In the genomic region with DNA sequence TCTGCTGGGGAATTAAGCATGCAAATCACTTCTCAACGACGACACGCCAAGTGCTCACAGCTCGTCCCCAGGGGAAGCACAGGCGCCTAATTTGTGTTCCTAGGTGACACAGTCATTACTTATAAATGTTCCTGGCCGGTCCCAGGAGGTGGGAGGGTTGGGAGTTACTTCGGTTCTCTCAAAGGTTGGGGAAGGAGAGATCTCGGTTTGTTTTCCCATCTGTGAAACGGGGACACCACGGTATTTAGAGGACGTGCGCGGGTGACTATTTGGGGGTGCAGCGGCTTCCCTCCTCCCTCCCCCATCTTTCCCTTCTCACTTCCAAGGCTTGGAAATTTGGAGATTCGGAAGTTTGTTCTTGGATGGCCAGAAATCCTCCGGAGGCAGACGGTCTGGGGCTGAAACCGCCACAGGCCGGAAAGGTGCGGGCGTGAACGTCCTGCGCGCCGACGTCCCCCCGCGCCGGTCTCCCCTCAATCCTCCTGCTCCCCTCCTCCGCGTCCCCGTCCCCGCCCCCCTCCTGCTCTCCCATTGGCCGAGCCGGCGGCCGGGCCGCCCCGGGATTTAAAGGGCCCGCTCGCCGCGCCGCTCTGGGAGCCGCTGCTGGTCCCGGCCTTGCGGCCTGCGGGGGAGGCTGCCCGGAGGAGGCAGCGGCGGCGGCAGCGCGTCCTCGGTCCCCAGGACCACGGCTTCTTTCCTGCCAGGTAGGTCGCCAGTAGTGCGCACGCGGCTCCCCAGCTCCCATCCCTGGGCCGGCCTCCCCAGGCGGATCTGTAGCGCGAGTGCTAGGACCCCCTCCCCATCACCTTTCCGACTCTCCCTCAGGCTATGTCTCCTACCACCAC, we compare ENCODE assay signal across 8 cellular contexts. TPM values are rescaled to one million over a fixed set of nuclear protein-coding genes. Genes with fewer than 3 reads are reported as not detected.
A peak's percentile ranks its signal among the peaks of the same experiment; 100 is the strongest.
DNase-seq lines count a peak whose midpoint lies in the region; ATAC-seq, FAIRE-seq and TF ChIP-seq lines count a peak whose summit lies in the region.

A gene (plus strand): TSS at position 593 of the 845 bp plus-strand sequence. CDS start 829 bp downstream, outside the sequence.

- H3K4me3 ChIP-seq in LNCaP clone FGC (ENCODE audit: low read depth, low read length), result peak within 1 kb of the TSS; percentile 70
- H3K4me3 ChIP-seq in psoas muscle, result peak within 1 kb of the TSS; percentile 74

- peak within 1 kb of the TSS; percentile 86 to 90 (median 88) for H3K4me3 Mint-ChIP-seq in T-cell
- peak within 1 kb of the TSS; percentile 89 for H3K4me3 Mint-ChIP-seq in activated naive CD8-positive, alpha-beta T cell treated with anti-CD3 and anti-CD28 coated beads, Interleukin-2, amount 50 U/mL, for 24 hours

- peaks cover 10 to 32% (median 26%) of the 10 kb centered on the region in 3 donors for H3K4me1 Mint-ChIP-seq in T-cell
- peaks cover 13% of the 10 kb centered on the region for H3K4me1 Mint-ChIP-seq in activated naive CD8-positive, alpha-beta T cell treated with anti-CD3 and anti-CD28 coated beads, Interleukin-2, amount 50 U/mL, for 24 hours

- H3K27ac Mint-ChIP-seq in T-cell, result peak within 1 kb of the TSS; percentile 85
- H3K27ac Mint-ChIP-seq in activated naive CD8-positive, alpha-beta T cell treated with anti-CD3 and anti-CD28 coated beads, Interleukin-2, amount 50 U/mL, for 24 hours, result peak within 1 kb of the TSS; percentile 80

- ATAC-seq in GM21717 (IDR thresholded peaks at IDR 0.05; ENCODE audit: unreplicated experiment) (peak; percentile 69), T-cell (replicated peaks in 1 of 4) (peak; percentile 96 to 98 (median 96)), left cardiac atrium (peak; percentile 97 to 98), psoas muscle (peak; percentile 93 to 98 (median 95))
- peak; percentile 94 for ATAC-seq in activated naive CD8-positive, alpha-beta T cell treated with anti-CD3 and anti-CD28 coated beads, Interleukin-2, amount 50 U/mL, for 24 hours

- DNase-seq in DMS53 (lab: John Stamatoyannopoulos, UW), result peak; percentile 68
- no peak for DNase-seq in LNCaP clone FGC (ENCODE audit: low read depth)
- peak; percentile 51 to 81 (median 68) for DNase-seq in T-cell
- DNase-seq in activated naive CD8-positive, alpha-beta T cell treated with anti-CD3 and anti-CD28 coated beads, Interleukin-2, amount 50 U/mL, for 24 hours, result peak; percentile 81
- peak; percentile 88 for DNase-seq in left cardiac atrium
- DNase-seq in psoas muscle, result peak; percentile 84 to 91
- peak; percentile 88 for DNase-seq in urothelium cell line (ENCODE audit: low spot score)

- H3K27me3 ChIP-seq in psoas muscle (ENCODE audit: insufficient read depth in 3 of 3, low read length in 2 of 3), result peaks cover 0 to 5% (median 0%) of the 10 kb centered on the region in 3 donors

- peaks cover 10% of the 10 kb centered on the region for H3K36me3 Mint-ChIP-seq in T-cell
- H3K36me3 Mint-ChIP-seq in activated naive CD8-positive, alpha-beta T cell treated with anti-CD3 and anti-CD28 coated beads, Interleukin-2, amount 50 U/mL, for 24 hours (ENCODE audit: low read depth), result peaks cover 2% of the 10 kb centered on the region

- no peaks in the 10 kb centered on the region for H3K9me3 Mint-ChIP-seq in T-cell
- H3K9me3 Mint-ChIP-seq in activated naive CD8-positive, alpha-beta T cell treated with anti-CD3 and anti-CD28 coated beads, Interleukin-2, amount 50 U/mL, for 24 hours, result no peaks in the 10 kb centered on the region

- intact Hi-C loops in left cardiac atrium (cut with DNase I) (no loop called here), psoas muscle (cut with DNase I) (no loop called here)

- TF ChIP-seq CTCF in LNCaP clone FGC (IDR thresholded peaks at IDR 0.05; ENCODE audit: control insufficient read depth, extremely low read depth, insufficient read depth) (no peak), psoas muscle (IDR thresholded peaks at IDR 0.05) (no peak)

- H3K9me3 ChIP-seq in psoas muscle, result no peaks in the 10 kb centered on the region

- POLR2A ChIA-PET in T-cell (lab: Charles Lee), result no interaction called here

- no peaks in the 10 kb centered on the region for H3K27me3 Mint-ChIP-seq in T-cell
- no peaks in the 10 kb centered on the region for H3K27me3 Mint-ChIP-seq in activated naive CD8-positive, alpha-beta T cell treated with anti-CD3 and anti-CD28 coated beads, Interleukin-2, amount 50 U/mL, for 24 hours

- CTCF ChIA-PET in T-cell (lab: Charles Lee), result no interaction called here

- peak within 1 kb of the TSS; percentile 80 for H3K27ac ChIP-seq in psoas muscle

- 0 to 38% (median 0%) methylated on average over 28 to 64 of the region's 65 CpGs for WGBS in psoas muscle, 3 donors

- no peak for FAIRE-seq in urothelium cell line (lab: Jason Lieb, UNC)

- no peaks in the 10 kb centered on the region for H3K4me1 ChIP-seq in psoas muscle

- H3K36me3 ChIP-seq in psoas muscle (ENCODE audit: insufficient read depth in 1 of 2, low read depth in 1 of 2), result no peaks in the 10 kb centered on the region

RNA-seq across cellular contexts. Expression of the gene that starts here (rescaled TPM):
- total RNA-seq in T-cell (10 to 100 TPM; 16.8 to 21.7 (median 18.6) TPM), left cardiac atrium (10 to 100 TPM; 11.1 to 19.1 TPM), psoas muscle (1 to 10 TPM; 4.8 to 9.2 (median 7.6) TPM)
- polyA plus RNA-seq in psoas muscle, result 10 to 100 TPM in 1 of 3 donors, 1 to 10 TPM in 2; 8.4 to 12.2 (median 8.7) TPM
